ENCODE assay signal across 8 cellular contexts in the genomic region with DNA sequence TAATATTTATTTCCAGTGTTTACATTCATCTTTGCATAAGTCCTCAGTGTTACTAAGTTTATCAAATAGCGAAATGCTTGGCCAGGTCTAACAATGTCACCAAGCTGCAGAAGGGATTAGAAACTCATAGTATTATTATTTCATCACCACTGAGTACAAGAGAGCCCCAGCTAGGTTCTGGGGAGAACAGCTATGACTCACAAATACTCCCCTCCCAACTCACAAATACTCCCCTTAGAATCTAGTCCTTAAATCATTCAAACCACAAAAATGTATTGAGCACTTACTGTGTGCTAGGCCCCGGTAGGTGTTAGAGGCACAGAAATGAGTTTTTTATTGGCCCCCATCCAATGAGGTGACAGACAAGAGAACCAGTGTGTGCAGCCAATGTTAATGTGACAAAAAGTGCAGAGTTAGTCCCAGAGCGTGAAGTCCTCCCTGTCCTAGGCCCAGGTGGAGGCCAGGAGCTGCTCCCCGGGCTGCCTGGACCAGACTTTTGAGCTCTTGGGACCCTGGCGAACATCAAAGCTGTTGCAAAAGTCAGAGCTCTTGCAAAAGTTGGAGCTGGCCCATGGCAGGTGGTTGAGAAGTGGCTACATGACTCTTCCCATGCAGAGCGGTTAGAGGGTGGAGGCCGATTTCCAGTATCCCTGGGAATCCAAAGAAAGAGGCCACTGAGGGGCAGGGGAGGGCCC. TPM values are rescaled to one million over a fixed set of nuclear protein-coding genes. Genes with fewer than 3 reads are reported as not detected.
A peak's percentile ranks its signal among the peaks of the same experiment; 100 is the strongest.
DNase-seq lines count a peak whose midpoint lies in the region; ATAC-seq and TF ChIP-seq lines count a peak whose summit lies in the region.

No MANE protein-coding gene starts in this region.

- ATAC-seq in GM18517 (IDR thresholded peaks at IDR 0.05; ENCODE audit: unreplicated experiment) (peak; percentile 57), HG02623 (IDR thresholded peaks at IDR 0.05; ENCODE audit: unreplicated experiment) (peak; percentile 48), lung (ENCODE audit: insufficient read depth, low FRiP score) (peak; percentile 53)

- H3K27me3 ChIP-seq in lung (ENCODE audit: control insufficient read depth, insufficient read depth) (no peaks in the 10 kb centered on the region), MG63 (no peaks in the 10 kb centered on the region)

- 80 to 83% methylated on average over 7 of the region's 7 CpGs for WGBS in lung, 2 donors

- H3K36me3 ChIP-seq in lung (ENCODE audit: control insufficient read depth in 2 of 2, insufficient read depth in 2 of 2, low read length in 2 of 2) (no peaks in the 10 kb centered on the region), MG63 (peaks cover 10% of the 10 kb centered on the region)

- no peaks in the 10 kb centered on the region for H3K9me3 ChIP-seq in lung (ENCODE audit: control insufficient read depth in 2 of 2, insufficient read depth in 1 of 2, low read length in 1 of 2)
- H3K9me3 ChIP-seq in MG63, result no peaks in the 10 kb centered on the region

- no peak overlapping the region for H3K4me3 ChIP-seq in lung
- H3K4me3 ChIP-seq in MG63, result no peak overlapping the region

- intact Hi-C loops in head of caudate nucleus (cut with DNase I), result no loop called here

- no peaks in the 10 kb centered on the region for H3K4me1 ChIP-seq in lung (ENCODE audit: control insufficient read depth in 2 of 2, insufficient read depth in 2 of 2, low read length in 2 of 2)

- H3K27ac ChIP-seq in lung (ENCODE audit: low read depth in 1 of 2, low read length in 1 of 2), result no peak overlapping the region

- TF ChIP-seq CTCF in lung (IDR thresholded peaks at IDR 0.05; ENCODE audit: control extremely low read depth, extremely low read depth), result no peak

- peak; percentile 10 for DNase-seq in MV-4-11 (lab: John Stamatoyannopoulos, UW)
- DNase-seq in lung (ENCODE audit: low spot score), result no peak
- DNase-seq in SKM-1 treated with dmso at 0.1 percent for 144 hours (lab: John Stamatoyannopoulos, UW; ENCODE audit: unreplicated experiment), result no peak
- DNase-seq in head of caudate nucleus, result no peak
- no peak for DNase-seq in MG63
- no peak for DNase-seq in HuH-7 (ENCODE audit: low spot score)

RNA-seq across cellular contexts. Expression of gene STEAP3, which starts 9.8 kb away (rescaled TPM):
- total RNA-seq in lung, result 10 to 100 TPM in 1 of 2 donors, 1 to 10 TPM in 1; 4.3 to 47.8 TPM
- 10 to 100 TPM in 1 of 2 donors, 1 to 10 TPM in 1; 8.1 to 32.1 TPM for polyA plus RNA-seq in lung
- 7.6 and 8.1 TPM in 2 replicates for total RNA-seq in MG63 (2014; rRNA removed; shearing (Covaris generic); ENCODE audit: low replicate concordance)
